Comparison of ENCODE assay signal across 14 cellular contexts in genomic region chr21:36707763-36708511, GRCh38. TPM values are rescaled to one million over a fixed set of nuclear protein-coding genes. Genes with fewer than 3 reads are reported as not detected.
DNase-seq lines count a peak whose midpoint lies in the region; TF ChIP-seq lines count a peak whose summit lies in the region.
"Had no signal": no experiment of that assay in that cellular context is flagged by ENCODE, and none has a peak within 500 bp of the region (broad histone marks: within the 10 kb centered on the region; RNA-seq: fewer than 3 reads in every experiment).

No MANE protein-coding gene starts in this region.

- peaks cover 42% of the 10 kb centered on the region for H3K4me1 Mint-ChIP-seq in activated T-cell treated with anti-CD3 and anti-CD28 coated beads, Interleukin-2, amount 50 U/mL, for 24 hours (ENCODE audit: low read depth)
- H3K4me1 Mint-ChIP-seq in brain (peaks cover 30% of the 10 kb centered on the region), mesothelial cell of epicardium (peaks cover 25% of the 10 kb centered on the region)

- peaks cover 93% of the 10 kb centered on the region for H3K27me3 Mint-ChIP-seq in activated T-cell treated with anti-CD3 and anti-CD28 coated beads, Interleukin-2, amount 50 U/mL, for 24 hours
- H3K27me3 Mint-ChIP-seq in brain (peaks cover 100% of the 10 kb centered on the region), mesothelial cell of epicardium (ENCODE audit: low read depth) (peaks cover 98% of the 10 kb centered on the region)

- H3K27me3 ChIP-seq in stomach smooth muscle (ENCODE audit: control insufficient read depth in 1 of 2, insufficient read depth in 2 of 2, low read length in 2 of 2) = peaks cover 79 to 100% of the 10 kb centered on the region in 2 donors
- peaks cover 95% of the 10 kb centered on the region for H3K27me3 ChIP-seq in colonic mucosa

- H3K4me3 ChIP-seq in stomach smooth muscle (ENCODE audit: low read length in 2 of 2) = peak overlapping the region; percentile 44 to 53
- H3K4me3 ChIP-seq in colonic mucosa = no peak overlapping the region

- H3K36me3 ChIP-seq in stomach smooth muscle (ENCODE audit: control insufficient read depth in 2 of 2, insufficient read depth in 2 of 2, low read length in 2 of 2) (no peaks in the 10 kb centered on the region), colonic mucosa (no peaks in the 10 kb centered on the region)

- no peak overlapping the region for H3K27ac Mint-ChIP-seq in activated T-cell treated with anti-CD3 and anti-CD28 coated beads, Interleukin-2, amount 50 U/mL, for 24 hours
- H3K27ac Mint-ChIP-seq in brain = no peak overlapping the region
- H3K27ac Mint-ChIP-seq in mesothelial cell of epicardium = no peak overlapping the region

- H3K4me1 ChIP-seq in stomach smooth muscle (ENCODE audit: control insufficient read depth, insufficient read depth, low read length) (peaks cover 32% of the 10 kb centered on the region), colonic mucosa (peaks cover 8% of the 10 kb centered on the region)

- DNase-seq in activated T-cell treated with anti-CD3 and anti-CD28 coated beads, Interleukin-2, amount 50 U/mL, for 24 hours = no peak
- DNase-seq in activated T-cell treated with anti-CD3 and anti-CD28 coated beads for 4 hours (no peak), mesothelial cell of epicardium (ENCODE audit: low spot score in 2 of 2, unreplicated experiment in 2 of 2) (no peak), colonic mucosa (no peak), NCI-H187 (lab: John Stamatoyannopoulos, UW) (no peak), COLO668 (lab: John Stamatoyannopoulos, UW; ENCODE audit: unreplicated experiment) (no peak)
- DNase-seq: activated CD4-positive, alpha-beta T cell treated with anti-CD3 and anti-CD28 coated beads for 48 hours; effector memory CD4-positive, alpha-beta T cell; NCI-H1092; NCI-H748 treated with DMSO at 0.1 percent for 48 hours; SIG-M5 had no signal

- intact Hi-C loops in colonic mucosa (cut with DNase I) = no loop called here

- no peak overlapping the region for H3K9ac ChIP-seq in stomach smooth muscle (ENCODE audit: low read length in 2 of 2)
- H3K9ac ChIP-seq in colonic mucosa (ENCODE audit: low read depth in 2 of 2, low read length in 2 of 2) = no peak overlapping the region

- peak overlapping the region; percentile 29 for H3K4me3 Mint-ChIP-seq in activated T-cell treated with anti-CD3 and anti-CD28 coated beads, Interleukin-2, amount 50 U/mL, for 24 hours
- H3K4me3 Mint-ChIP-seq in brain = peak overlapping the region in 4 of 5 experiments; percentile 57 to 79 (median 74)
- peak overlapping the region; percentile 34 for H3K4me3 Mint-ChIP-seq in mesothelial cell of epicardium

- H3K9me3 ChIP-seq in stomach smooth muscle (ENCODE audit: control insufficient read depth in 2 of 2, low read length in 2 of 2) = no peaks in the 10 kb centered on the region
- H3K9me3 ChIP-seq in colonic mucosa = no peaks in the 10 kb centered on the region

- H3K27ac ChIP-seq in stomach smooth muscle (ENCODE audit: low read length) = no peak overlapping the region
- H3K27ac ChIP-seq in colonic mucosa = no peak overlapping the region
- H3K27ac ChIP-seq: HL-60 had no signal

- no peak for TF ChIP-seq CTCF in brain (conservative IDR thresholded peaks at IDR 0.05)
- no peak for TF ChIP-seq CTCF in mesothelial cell of epicardium (IDR thresholded peaks at IDR 0.05; ENCODE audit: unreplicated experiment)
- no peak for TF ChIP-seq CTCF in colonic mucosa (IDR thresholded peaks at IDR 0.05)

- H3K9me3 Mint-ChIP-seq in activated T-cell treated with anti-CD3 and anti-CD28 coated beads, Interleukin-2, amount 50 U/mL, for 24 hours = no peaks in the 10 kb centered on the region
- peaks cover 0 to 4% (median 0%) of the 10 kb centered on the region in 5 experiments for H3K9me3 Mint-ChIP-seq in brain
- H3K9me3 Mint-ChIP-seq in mesothelial cell of epicardium = no peaks in the 10 kb centered on the region

- H3K36me3 Mint-ChIP-seq in activated T-cell treated with anti-CD3 and anti-CD28 coated beads, Interleukin-2, amount 50 U/mL, for 24 hours (ENCODE audit: low read depth) = no peaks in the 10 kb centered on the region
- no peaks in the 10 kb centered on the region for H3K36me3 Mint-ChIP-seq in brain
- H3K36me3 Mint-ChIP-seq in mesothelial cell of epicardium = no peaks in the 10 kb centered on the region

RNA-seq across cellular contexts. Expression of gene SIM2, which starts 9.0 kb away (rescaled TPM):
- polyA plus RNA-seq in brain (ENCODE audit: insufficient read depth, low read depth, low replicate concordance) = 0.34 TPM
- total RNA-seq in mesothelial cell of epicardium (0.09 TPM in 1 of 3 replicates, not detected in the others), colonic mucosa (under 1 TPM; 0.07 to 0.08 TPM)
